11 cellular contexts compared by ENCODE assay signal in the genomic region with DNA sequence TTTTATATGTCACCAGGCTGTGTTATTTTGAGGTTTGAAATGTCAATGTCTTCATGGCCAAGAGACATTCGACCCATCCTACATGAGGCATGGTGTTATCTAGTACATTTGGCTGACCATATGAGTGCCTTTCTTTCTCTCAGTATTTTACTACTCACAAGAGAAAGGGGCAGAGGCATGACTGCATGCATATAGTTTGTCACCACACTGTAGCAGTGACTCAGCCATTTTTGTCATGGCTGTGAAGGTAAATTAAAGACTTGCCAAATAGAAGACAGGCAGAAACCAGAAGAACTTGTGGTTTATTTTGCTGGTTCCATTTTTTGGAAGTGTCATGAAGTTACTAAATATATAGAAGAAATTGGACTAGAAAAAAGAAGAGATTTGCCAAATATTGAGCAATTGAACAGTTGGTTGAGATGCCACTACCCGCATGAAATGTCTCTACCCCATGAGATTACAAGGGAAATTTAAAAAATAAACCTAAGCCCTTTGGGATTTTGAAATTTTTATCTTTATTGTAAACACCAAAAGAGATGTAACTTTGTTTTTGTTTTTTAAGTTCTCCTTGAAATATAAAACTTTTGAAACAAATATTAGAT.
DNase-seq lines count a peak whose midpoint lies in the region; TF ChIP-seq lines count a peak whose summit lies in the region.
"Had no signal": no experiment of that assay in that cellular context is flagged by ENCODE, and none has a peak within 500 bp of the region (broad histone marks: within the 10 kb centered on the region; RNA-seq: fewer than 3 reads in every experiment).

No MANE protein-coding gene starts in this region.

- H3K27me3 Mint-ChIP-seq in MCF 10A (ENCODE audit: insufficient read depth, unreplicated experiment) (no peaks in the 10 kb centered on the region), Caco-2 (ENCODE audit: insufficient read depth, unreplicated experiment) (no peaks in the 10 kb centered on the region)

- intact Hi-C loops in mammary epithelial cell (cut with micrococcal nuclease) (no loop called here), MCF 10A (cut with micrococcal nuclease) (no loop called here), PC-9 (cut with micrococcal nuclease; ENCODE audit: unreplicated experiment) (no loop called here), Caco-2 (cut with micrococcal nuclease; ENCODE audit: unreplicated experiment) (loop anchor here (5.0 kb wide), 1 partner anchor 168 kb away; no protein-coding TSS in a partner anchor)

- no peaks in the 10 kb centered on the region for H3K4me1 ChIP-seq in mammary epithelial cell (ENCODE audit: insufficient read depth, low read length)
- peaks cover 10% of the 10 kb centered on the region; the same call in 1 of the 2 replicates for H3K4me1 ChIP-seq in PC-9 (replicated peaks; ENCODE audit: insufficient read depth)
- peaks cover 0 to 17% (median 15%) of the 10 kb centered on the region in 5 donors for H3K4me1 ChIP-seq in subcutaneous abdominal adipose tissue (ENCODE audit: control insufficient read depth in 5 of 5, insufficient read depth in 5 of 5, low read length in 5 of 5)
- H3K4me1 ChIP-seq in Caco-2, result no peaks in the 10 kb centered on the region

- in situ Hi-C loops in mammary epithelial cell (cut with MboI; ENCODE audit: low sequenced_read_pairs in 2 of 2), result loop anchor here in 1 of 2 donors (25.0 kb wide), 1 partner anchor 163 kb away; a partner anchor contains a TSS

- H2AFZ ChIP-seq in mammary epithelial cell (ENCODE audit: low read depth, low read length), result no peak overlapping the region
- H2AFZ ChIP-seq in PC-9, result no peak overlapping the region

- dilution Hi-C loops in mammary epithelial cell (cut with HindIII; ENCODE audit: low sequenced_read_pairs), result no loop called here

- no peaks in the 10 kb centered on the region for H3K9me2 ChIP-seq in PC-9 (ENCODE audit: insufficient read depth)

- H3K27me3 ChIP-seq in mammary epithelial cell (ENCODE audit: insufficient read depth, low read length) (no peaks in the 10 kb centered on the region), PC-9 (ENCODE audit: insufficient read depth, low read depth) (no peaks in the 10 kb centered on the region), subcutaneous abdominal adipose tissue (ENCODE audit: control insufficient read depth in 5 of 5, insufficient read depth in 4 of 5, low read length in 5 of 5) (no peaks in the 10 kb centered on the region), Caco-2 (replicated peaks; ENCODE audit: control insufficient read depth, insufficient read depth, low read length) (no peaks in the 10 kb centered on the region)

- POLR2A ChIA-PET in MCF 10A (lab: Yijun Ruan, JAX), result interaction anchor here (0.6 to 2.0 kb wide), 2 partner anchors 17 to 174 kb away, joined by 3 to 5 read pairs; no protein-coding TSS in a partner anchor
- POLR2A ChIA-PET in PC-9 (lab: Charles Lee; ENCODE audit: unreplicated experiment), result no interaction called here
- POLR2A ChIA-PET in Caco-2 (lab: Charles Lee), result no interaction called here

- CTCF ChIA-PET in mammary epithelial cell (lab: Charles Lee; ENCODE audit: low non-redundant PET), result no interaction called here
- CTCF ChIA-PET in MCF 10A (lab: Yijun Ruan, JAX), result no interaction called here
- CTCF ChIA-PET in PC-9 (lab: Charles Lee), result no interaction called here
- CTCF ChIA-PET in Caco-2 (lab: Charles Lee), result no interaction called here

- H3K4me3 ChIP-seq in mammary epithelial cell (replicated peaks in 1 of 3; ENCODE audit: insufficient read depth in 1 of 3, low read depth in 2 of 3, low read length in 3 of 3), result no peak overlapping the region
- no peak overlapping the region for H3K4me3 ChIP-seq in PC-9
- H3K4me3 ChIP-seq in fibroblast of pulmonary artery (replicated peaks; ENCODE audit: low read depth, low read length), result no peak overlapping the region
- no peak overlapping the region for H3K4me3 ChIP-seq in subcutaneous abdominal adipose tissue (ENCODE audit: low read depth in 1 of 5, low read length in 5 of 5)
- H3K4me3 ChIP-seq in Caco-2 (ENCODE audit: low read depth, low read length), result no peak overlapping the region

- peaks cover 21% of the 10 kb centered on the region for H3K36me3 ChIP-seq in mammary epithelial cell (ENCODE audit: insufficient read depth, low read length)
- H3K36me3 ChIP-seq in PC-9 (ENCODE audit: low read depth), result peaks cover 14% of the 10 kb centered on the region; the same call in 1 of the 2 replicates
- H3K36me3 ChIP-seq in subcutaneous abdominal adipose tissue (ENCODE audit: control insufficient read depth in 5 of 5, insufficient read depth in 5 of 5, low read length in 5 of 5), result peaks cover 24 to 49% (median 36%) of the 10 kb centered on the region in 5 donors
- H3K36me3 ChIP-seq in Caco-2 (ENCODE audit: control insufficient read depth, insufficient read depth, low read length), result no peaks in the 10 kb centered on the region

- H3K4me1 Mint-ChIP-seq in MCF 10A (ENCODE audit: insufficient read depth, unreplicated experiment) (no peaks in the 10 kb centered on the region), Caco-2 (ENCODE audit: low read depth, unreplicated experiment) (no peaks in the 10 kb centered on the region)

- no peak for TF ChIP-seq CTCF in mammary epithelial cell (conservative IDR thresholded peaks at IDR 0.05 in 1 of 2, IDR thresholded peaks at IDR 0.05 in 1 of 2; ENCODE audit: extremely low read depth in 1 of 2, insufficient read depth in 1 of 2, low read depth in 1 of 2, low read length in 2 of 2)
- no peak for TF ChIP-seq CTCF in MCF 10A (IDR thresholded peaks at IDR 0.05; ENCODE audit: unreplicated experiment)
- no peak for TF ChIP-seq CTCF in PC-9 (conservative IDR thresholded peaks at IDR 0.05)
- TF ChIP-seq CTCF in fibroblast of pulmonary artery (IDR thresholded peaks at IDR 0.05; ENCODE audit: low read length, missing control alignments), result no peak
- TF ChIP-seq CTCF in Caco-2 (IDR thresholded peaks at IDR 0.05; ENCODE audit: insufficient read depth in 1 of 2, low read depth in 1 of 2, low read length in 1 of 2, severe bottlenecking in 1 of 2, unreplicated experiment in 1 of 2), result no peak

- H3K4me3 Mint-ChIP-seq in MCF 10A (ENCODE audit: unreplicated experiment) (no peak overlapping the region), Caco-2 (ENCODE audit: unreplicated experiment) (no peak overlapping the region)

- H3K27ac Mint-ChIP-seq in MCF 10A (ENCODE audit: low read depth, unreplicated experiment) (no peak overlapping the region), Caco-2 (ENCODE audit: unreplicated experiment) (no peak overlapping the region)
- H3K27ac Mint-ChIP-seq: activated naive CD4-positive, alpha-beta T cell treated with anti-CD3 and anti-CD28 coated beads, Interleukin-2, amount 50 U/mL, for 72 hours had no signal

- H3K9me3 Mint-ChIP-seq in MCF 10A (ENCODE audit: unreplicated experiment), result no peaks in the 10 kb centered on the region
- H3K9me3 Mint-ChIP-seq in Caco-2 (ENCODE audit: unreplicated experiment), result no peaks in the 10 kb centered on the region
- H3K9me3 Mint-ChIP-seq: activated naive CD4-positive, alpha-beta T cell treated with anti-CD3 and anti-CD28 coated beads, Interleukin-2, amount 50 U/mL, for 72 hours had no signal

- H3F3A ChIP-seq in PC-9 (ENCODE audit: insufficient read depth, low read depth), result no peaks in the 10 kb centered on the region

- DNase-seq in mammary epithelial cell (peak; percentile 39), MCF 10A (ENCODE audit: unreplicated experiment) (no peak), PC-9 (no peak), fibroblast of pulmonary artery (ENCODE audit: low read depth) (peak; percentile 19), OCI-M2 (lab: John Stamatoyannopoulos, UW; ENCODE audit: unreplicated experiment) (no peak), NK-92 (lab: John Stamatoyannopoulos, UW; ENCODE audit: unreplicated experiment) (no peak), Caco-2 (no peak)
- DNase-seq: kidney, NCI-H2081 had no signal

- WGBS in mammary epithelial cell (ENCODE audit: low coverage, missing lambda C conversion rate), result 66% methylated on average over 2 of the region's 2 CpGs

- H3K4me2 ChIP-seq in mammary epithelial cell (ENCODE audit: insufficient read depth, low read depth, low read length) (no peak overlapping the region), PC-9 (no peak overlapping the region)

- BruUV-seq in mammary epithelial cell (replicated peaks; lab: Mats Ljungman, UMichigan) (no TSS peak), MCF 10A (replicated peaks; lab: Mats Ljungman, UMichigan) (no TSS peak), PC-9 (replicated peaks; lab: Mats Ljungman, UMichigan) (no TSS peak), Caco-2 (replicated peaks; lab: Mats Ljungman, UMichigan) (no TSS peak)

- H4K20me1 ChIP-seq in mammary epithelial cell (ENCODE audit: insufficient read depth, low read length) (no peaks in the 10 kb centered on the region), PC-9 (ENCODE audit: insufficient read depth) (no peaks in the 10 kb centered on the region)

- H3K9me3 ChIP-seq in mammary epithelial cell (replicated peaks; ENCODE audit: insufficient read depth, low read length), result no peaks in the 10 kb centered on the region
- H3K9me3 ChIP-seq in PC-9 (ENCODE audit: insufficient read depth, low read depth), result no peaks in the 10 kb centered on the region
- no peaks in the 10 kb centered on the region for H3K9me3 ChIP-seq in subcutaneous abdominal adipose tissue (ENCODE audit: control insufficient read depth in 5 of 5, low read length in 5 of 5)
- no peaks in the 10 kb centered on the region for H3K9me3 ChIP-seq in Caco-2

- H3K79me2 ChIP-seq in mammary epithelial cell (ENCODE audit: insufficient read depth, low read length), result peaks cover 23% of the 10 kb centered on the region
- no peaks in the 10 kb centered on the region for H3K79me2 ChIP-seq in PC-9 (ENCODE audit: low read depth)

- peaks cover 61% of the 10 kb centered on the region for H3K36me3 Mint-ChIP-seq in MCF 10A (ENCODE audit: insufficient read depth, unreplicated experiment)
- peaks cover 14% of the 10 kb centered on the region for H3K36me3 Mint-ChIP-seq in Caco-2 (ENCODE audit: insufficient read depth, unreplicated experiment)

- H3K27ac ChIP-seq in mammary epithelial cell (ENCODE audit: insufficient read depth, low read depth, low read length), result no peak overlapping the region
- peak overlapping the region; percentile 48 for H3K27ac ChIP-seq in PC-9
- peak overlapping the region; percentile 9 for H3K27ac ChIP-seq in subcutaneous abdominal adipose tissue (ENCODE audit: low read depth, low read length)

- H3K9ac ChIP-seq in mammary epithelial cell (ENCODE audit: insufficient read depth, low read length) (no peak overlapping the region), subcutaneous abdominal adipose tissue (ENCODE audit: low read length in 5 of 5) (peak overlapping the region in 1 of 5 donors; percentile 46)

Comparison
In these comparisons a context has a peak if more than half of its experiments do, and no peak if none do; other contexts are left out.
1. DNase-seq: peak in mammary epithelial cell (single experiment) and fibroblast of pulmonary artery (single experiment); none in MCF 10A (single experiment), PC-9 (0 of 2), OCI-M2 (single experiment), NK-92 (single experiment) and Caco-2 (0 of 2).